In the genomic region with DNA sequence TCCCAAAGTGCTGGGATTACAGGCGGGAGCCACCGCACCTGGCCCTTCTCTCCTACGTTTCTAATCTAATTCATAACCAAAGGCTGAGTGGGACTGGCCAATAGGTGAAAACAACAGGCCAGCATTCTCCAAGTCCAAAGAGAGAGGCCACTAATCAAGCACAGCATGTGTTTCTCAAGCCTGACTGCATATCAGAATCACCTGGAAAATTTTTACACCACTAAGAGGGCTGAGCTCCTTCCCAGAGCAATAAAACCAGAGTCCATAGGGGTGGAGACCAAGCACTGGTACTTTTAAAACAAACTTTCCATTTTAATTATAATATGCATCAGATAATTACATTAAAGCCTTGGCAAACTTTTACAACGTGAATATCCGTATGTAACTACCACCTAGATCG, we compare ENCODE assay signal across 32 cellular contexts.
"Had no signal": no experiment of that assay in that cellular context is flagged by ENCODE, and none has a peak within 500 bp of the region (broad histone marks: within the 10 kb centered on the region; RNA-seq: fewer than 3 reads in every experiment).

No MANE protein-coding gene starts in this region.

- H3K27ac ChIP-seq: adrenal gland, SJSA1 had no signal

- H3K36me3 ChIP-seq: adrenal gland, Peyer's patch, SJSA1 had no signal

- H3K27me3 ChIP-seq: adrenal gland, Peyer's patch, SJSA1 had no signal

- H3K4me3 ChIP-seq: adrenal gland, Peyer's patch, SJSA1 had no signal

- H3K9me3 ChIP-seq: adrenal gland, Peyer's patch, SK-N-SH had no signal

- DNase-seq: activated CD4-positive, alpha-beta memory T cell treated with anti-CD3 and anti-CD28 coated beads for 36 hours; activated CD4-positive, alpha-beta T cell treated with anti-CD3 and anti-CD28 coated beads for 36 hours; activated CD4-positive, alpha-beta T cell treated with anti-CD3 and anti-CD28 coated beads, Interleukin-2, amount 50 U/mL, for 1 hour; activated CD8-positive, alpha-beta memory T cell treated with anti-CD3 and anti-CD28 coated beads, Interleukin-2, amount 50 U/mL, for 4 hours; activated gamma-delta T cell treated with Interleukin-2 at 50 U/mL for 16 hours; activated naive CD4-positive, alpha-beta T cell treated with anti-CD3 and anti-CD28 coated beads for 36 hours; activated T-cell treated with anti-CD3 and anti-CD28 coated beads for 4 hours; activated T-cell treated with anti-CD3 and anti-CD28 coated beads, Interleukin-2, amount 50 U/mL, for 4 hours; adrenal gland; central memory CD4-positive, alpha-beta T cell; Kasumi-1; MM.1S; MV-4-11; NCI-H1092; NCI-H1436 treated with DMSO at 0.1 percent for 48 hours; NCI-H1694 treated with DMSO at 0.1 percent for 48 hours; NCI-H2029; NCI-H510A; NCI-H526; NCI-H748 treated with DMSO at 0.1 percent for 48 hours; NK-92 treated with Interleukin-12 subunit alpha and Interleukin-12 subunit beta, amount 100 ng/mL, for 24 hours; PC-3; Peyer's patch; RPMI8226; SHP77 treated with DMSO at 0.1 percent for 48 hours; SK-N-SH had no signal

- FAIRE-seq: astrocyte, TTC549 had no signal

- ATAC-seq: activated CD4-positive, alpha-beta T cell treated with anti-CD3 and anti-CD28 coated beads for 36 hours; activated CD4-positive, CD25-positive, alpha-beta regulatory T cell treated with anti-CD3 and anti-CD28 coated beads, Interleukin-2, amount 50 U/mL, for 24 hours; activated naive CD4-positive, alpha-beta T cell treated with anti-CD3 and anti-CD28 coated beads, Interleukin-2, amount 50 U/mL, for 72 hours; activated T-cell treated with anti-CD3 and anti-CD28 coated beads, Interleukin-2, amount 50 U/mL, for 4 hours; PC-3; WTC11 had no signal

- H3K9ac ChIP-seq: SK-N-SH had no signal
